In genomic region chr4:25913851-25914669, GRCh38 we compare ENCODE assay signal across 8 cellular contexts. TPM values are rescaled to one million over a fixed set of nuclear protein-coding genes. Genes with fewer than 3 reads are reported as not detected.
DNase-seq lines count a peak whose midpoint lies in the region; ATAC-seq and TF ChIP-seq lines count a peak whose summit lies in the region.

Gene SMIM20, plus strand, starts transcription at chr4:25914220. Its CDS starts 94 bp downstream, at chr4:25914314.

- intact Hi-C loops in Right ventricle myocardium inferior (cut with DNase I) = loop anchor here (2.0 to 10.0 kb wide), 2 partner anchors 51 to 411 kb away; partner anchors contain the start of genes RBPJ and SEL1L3

- peak within 1 kb of the TSS; percentile 86 for H2AFZ ChIP-seq in trophoblast cell (ENCODE audit: insufficient read depth, low read length, poor library complexity)

- peaks cover 6% of the 10 kb centered on the region for H3K79me1 ChIP-seq in trophoblast cell (ENCODE audit: low read length)

- no peak within 1 kb of the TSS for H2AK5ac ChIP-seq in trophoblast cell (ENCODE audit: low read length)

- peak within 1 kb of the TSS; percentile 58 for H2BK120ac ChIP-seq in trophoblast cell (ENCODE audit: insufficient read depth, low read length, poor library complexity)

- H3K4ac ChIP-seq in trophoblast cell (ENCODE audit: low read depth, low read length) = peak within 1 kb of the TSS; percentile 85

- peak within 1 kb of the TSS; percentile 75 for H3K27ac ChIP-seq in trophoblast cell (ENCODE audit: low read depth, low read length)
- peak within 1 kb of the TSS; percentile 81 to 93 (median 90) for H3K27ac ChIP-seq in tibial nerve

- peak within 1 kb of the TSS; percentile 95 for H4K91ac ChIP-seq in trophoblast cell (ENCODE audit: low read depth, low read length)

- peak within 1 kb of the TSS; percentile 87 for H2BK5ac ChIP-seq in trophoblast cell (ENCODE audit: low read depth, low read length, poor library complexity)

- H3K9me3 ChIP-seq in trophoblast cell (ENCODE audit: insufficient read depth, low read depth, low read length) = peaks cover 2% of the 10 kb centered on the region
- no peaks in the 10 kb centered on the region for H3K9me3 ChIP-seq in tibial nerve

- no CpG with 5 or more reads among the region's 57 CpGs for WGBS in trophoblast cell (ENCODE audit: extremely low coverage, insufficient coverage, insufficient read length)
- WGBS in tibial nerve, 2 donors = 1 to 2% methylated on average over 41 to 53 of the region's 57 CpGs

- H3K4me3 ChIP-seq in trophoblast cell (ENCODE audit: low read depth, low read length) (peak within 1 kb of the TSS; percentile 80), tibial nerve (peak within 1 kb of the TSS; percentile 48 to 82 (median 78))

- DNase-seq in NCI-H1105 (lab: John Stamatoyannopoulos, UW) (peak; percentile 16), SW 1271 (lab: John Stamatoyannopoulos, UW) (peak; percentile 55 to 79), Right ventricle myocardium inferior (ENCODE audit: missing footprints) (peak; percentile 94), trophoblast cell (peak; percentile 80 to 86), tibial nerve (ENCODE audit: low spot score in 2 of 2) (peak; percentile 85 to 86)
- peak; percentile 60 for DNase-seq in activated naive CD8-positive, alpha-beta T cell treated with anti-CD3 and anti-CD28 coated beads, Interleukin-2, amount 50 U/mL, for 16 hours (ENCODE audit: low read depth, low spot score)

- TF ChIP-seq CTCF in GM12873 (IDR thresholded peaks at IDR 0.05; ENCODE audit: insufficient read depth, low read depth, low read length, missing control alignments) (peak; percentile 6), tibial nerve (IDR thresholded peaks at IDR 0.05) (peak in 1 of 5 experiments; percentile 15)

- H3K79me2 ChIP-seq in trophoblast cell (ENCODE audit: control insufficient read depth, insufficient read depth, low read length, poor library complexity) = peaks cover 5% of the 10 kb centered on the region

- H3K4me1 ChIP-seq in trophoblast cell (ENCODE audit: control insufficient read depth in 1 of 2, insufficient read depth in 2 of 2, low read length in 2 of 2) = peaks cover 4 to 8% of the 10 kb centered on the region in 2 experiments
- H3K4me1 ChIP-seq in tibial nerve = peaks cover 0 to 27% (median 0%) of the 10 kb centered on the region in 4 donors

- H3K23ac ChIP-seq in trophoblast cell (ENCODE audit: low read length) = no peak within 1 kb of the TSS

- peak within 1 kb of the TSS; percentile 93 for H3K18ac ChIP-seq in trophoblast cell (ENCODE audit: low read length)

- H2BK12ac ChIP-seq in trophoblast cell (ENCODE audit: low read length) = no peak within 1 kb of the TSS

- peak within 1 kb of the TSS; percentile 99 for H4K12ac ChIP-seq in trophoblast cell (ENCODE audit: low read depth, low read length)

- H3K36me3 ChIP-seq in trophoblast cell (ENCODE audit: control insufficient read depth in 1 of 2, insufficient read depth in 2 of 2, low read length in 2 of 2) (no peaks in the 10 kb centered on the region), tibial nerve (no peaks in the 10 kb centered on the region)

- H4K8ac ChIP-seq in trophoblast cell (ENCODE audit: low read depth, low read length) = peak within 1 kb of the TSS; percentile 99

- H3K14ac ChIP-seq in trophoblast cell (ENCODE audit: low read length) = peak within 1 kb of the TSS; percentile 94

- TF ChIP-seq POLR2A in tibial nerve (IDR thresholded peaks at IDR 0.05) = peak; percentile 20 to 67

- TF ChIP-seq EP300 in tibial nerve (IDR thresholded peaks at IDR 0.05) = peak in 1 of 2 donors; percentile 90

- peak within 1 kb of the TSS; percentile 85 for H3K4me2 ChIP-seq in trophoblast cell (ENCODE audit: low read length)

- H3K27me3 ChIP-seq in trophoblast cell (ENCODE audit: insufficient read depth, low read length) (no peaks in the 10 kb centered on the region), tibial nerve (no peaks in the 10 kb centered on the region)

- peak within 1 kb of the TSS; percentile 70 for H3K9ac ChIP-seq in trophoblast cell (ENCODE audit: low read length)

- ATAC-seq in HG02642 (IDR thresholded peaks at IDR 0.05; ENCODE audit: poor library complexity, unreplicated experiment) (peak; percentile 89), Right ventricle myocardium inferior (peak; percentile 98)

RNA-seq across cellular contexts. Expression of gene SMIM20, which starts in this region (rescaled TPM):
- total RNA-seq in Right ventricle myocardium inferior = 41.5 TPM
- polyA plus RNA-seq in trophoblast cell (2013) = 18.9 and 19.4 TPM in 2 replicates
- 10 to 100 TPM; 14.7 to 31.0 (median 20.9) TPM for total RNA-seq in tibial nerve

Comparison
In these comparisons a context has a peak if more than half of its experiments do, and no peak if none do; other contexts are left out.
1. Peak in every context shown above with its lines: DNase-seq, ATAC-seq, H3K4me3 ChIP-seq and H3K27ac ChIP-seq.
2. DNase-seq: peak in every context shown above with its lines; median percentile 94 in Right ventricle myocardium inferior; 86 in tibial nerve; 83 in trophoblast cell; 67 in SW 1271; 60 in activated naive CD8-positive, alpha-beta T cell treated with anti-CD3 and anti-CD28 coated beads, Interleukin-2, amount 50 U/mL, for 16 hours; 16 in NCI-H1105.